In the genomic region with DNA sequence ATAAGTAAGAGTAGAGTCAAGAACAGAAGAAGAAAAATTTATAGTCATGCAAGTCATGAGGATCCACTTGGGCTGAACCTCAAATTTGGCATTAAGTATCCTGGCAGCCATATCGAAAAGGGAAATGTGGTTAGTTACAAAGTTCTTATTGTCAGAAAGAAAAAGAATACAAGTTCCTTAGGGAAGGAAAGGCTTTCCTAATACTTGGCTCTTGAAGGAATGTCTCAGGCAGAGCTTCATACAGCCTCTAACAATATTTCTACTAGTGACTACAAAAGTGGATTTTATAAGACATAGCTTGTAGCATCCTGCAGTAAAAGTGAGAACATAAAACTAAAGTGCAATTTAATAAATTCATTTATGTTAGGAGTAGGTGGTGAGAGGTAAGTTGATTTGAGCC, we compare ENCODE assay signal across 17 cellular contexts. TPM values are rescaled to one million over a fixed set of nuclear protein-coding genes. Genes with fewer than 3 reads are reported as not detected.
DNase-seq lines count a peak whose midpoint lies in the region; ATAC-seq and TF ChIP-seq lines count a peak whose summit lies in the region.
"Had no signal": no experiment of that assay in that cellular context is flagged by ENCODE, and none has a peak within 500 bp of the region (broad histone marks: within the 10 kb centered on the region; RNA-seq: fewer than 3 reads in every experiment).

No MANE protein-coding gene starts in this region.

- no peak for DNase-seq in right cardiac atrium
- DNase-seq in heart left ventricle, result no peak
- no peak for DNase-seq in sigmoid colon
- no peak for DNase-seq in aorta
- no peak for DNase-seq in colonic mucosa
- no peak for DNase-seq in osteoblast (ENCODE audit: insufficient read length, low spot score, missing footprints)
- no peak for DNase-seq in central memory CD4-positive, alpha-beta T cell
- DNase-seq: CD8-positive, alpha-beta T cell; COR-L47; HCEC 1CT; HFFc6 had no signal

- ATAC-seq in right cardiac atrium (peak; percentile 18 to 58), heart left ventricle (no peak), aorta (ENCODE audit: low FRiP score) (peak; percentile 66)
- ATAC-seq: CD8-positive, alpha-beta T cell had no signal

- no peaks in the 10 kb centered on the region for H3K79me2 ChIP-seq in osteoblast (ENCODE audit: insufficient read depth, low read length)

- no peak for TF ChIP-seq EP300 in sigmoid colon (IDR thresholded peaks at IDR 0.05)

- H3K9me3 ChIP-seq in right cardiac atrium (ENCODE audit: control insufficient read depth, low read length) (no peaks in the 10 kb centered on the region), heart left ventricle (no peaks in the 10 kb centered on the region), muscle layer of colon (ENCODE audit: low read length) (no peaks in the 10 kb centered on the region), sigmoid colon (no peaks in the 10 kb centered on the region), aorta (ENCODE audit: control insufficient read depth, low read length) (no peaks in the 10 kb centered on the region), colonic mucosa (no peaks in the 10 kb centered on the region), osteoblast (ENCODE audit: low read depth, low read length) (no peaks in the 10 kb centered on the region)

- H4K20me1 ChIP-seq in osteoblast (ENCODE audit: insufficient read depth, low read length), result no peaks in the 10 kb centered on the region

- H3K9ac ChIP-seq in muscle layer of colon (ENCODE audit: low read length) (no peak overlapping the region), colonic mucosa (ENCODE audit: low read depth in 2 of 2, low read length in 2 of 2) (no peak overlapping the region)

- WGBS in right cardiac atrium, result 43% methylated on average over 1 of the region's 1 CpG
- WGBS in heart left ventricle, 4 donors, result 53 to 77% (median 66%) methylated on average over 1 of the region's 1 CpG
- 74 to 87% methylated on average over 1 of the region's 1 CpG for WGBS in sigmoid colon, 2 donors
- WGBS in aorta, 2 donors, result 25 to 34% methylated on average over 1 of the region's 1 CpG

- no peak for TF ChIP-seq POLR2A in heart left ventricle (IDR thresholded peaks at IDR 0.05)
- no peak for TF ChIP-seq POLR2A in sigmoid colon (IDR thresholded peaks at IDR 0.05)

- H3K27ac ChIP-seq in right cardiac atrium (ENCODE audit: low read length), result no peak overlapping the region
- peak overlapping the region in 2 of 12 donors; percentile 39 to 65 for H3K27ac ChIP-seq in heart left ventricle
- H3K27ac ChIP-seq in muscle layer of colon (ENCODE audit: low read depth, low read length), result peak overlapping the region; percentile 4
- peak overlapping the region; percentile 34 to 90 (median 85) for H3K27ac ChIP-seq in sigmoid colon
- peak overlapping the region in 1 of 2 donors; percentile 14 for H3K27ac ChIP-seq in aorta (ENCODE audit: low read depth in 1 of 2, low read length in 2 of 2)
- H3K27ac ChIP-seq in colonic mucosa, result no peak overlapping the region
- no peak overlapping the region for H3K27ac ChIP-seq in osteoblast (ENCODE audit: low read depth, low read length)

- H3K36me3 ChIP-seq in heart left ventricle (peaks cover 0 to 28% (median 14%) of the 10 kb centered on the region in 9 donors), muscle layer of colon (ENCODE audit: insufficient read depth, low read length) (peaks cover 42% of the 10 kb centered on the region), sigmoid colon (peaks cover 11 to 49% (median 18%) of the 10 kb centered on the region in 4 donors), aorta (ENCODE audit: control insufficient read depth in 1 of 2, insufficient read depth in 2 of 2, low read length in 1 of 2) (peaks cover 0 to 3% of the 10 kb centered on the region in 2 donors), colonic mucosa (no peaks in the 10 kb centered on the region), osteoblast (ENCODE audit: insufficient read depth, low read length) (no peaks in the 10 kb centered on the region)

- H3K4me3 ChIP-seq in right cardiac atrium (ENCODE audit: low read length), result no peak overlapping the region
- no peak overlapping the region for H3K4me3 ChIP-seq in heart left ventricle
- no peak overlapping the region for H3K4me3 ChIP-seq in muscle layer of colon (ENCODE audit: low read depth in 1 of 2, low read length in 2 of 2)
- no peak overlapping the region for H3K4me3 ChIP-seq in sigmoid colon
- no peak overlapping the region for H3K4me3 ChIP-seq in aorta (ENCODE audit: low read length in 2 of 2)
- H3K4me3 ChIP-seq in colonic mucosa, result no peak overlapping the region
- H3K4me3 ChIP-seq in osteoblast (ENCODE audit: insufficient read depth, low read length), result no peak overlapping the region

- no peak overlapping the region for H2AFZ ChIP-seq in osteoblast (ENCODE audit: low read length)

- peaks cover 15% of the 10 kb centered on the region for H3K4me1 ChIP-seq in right cardiac atrium (ENCODE audit: control insufficient read depth, insufficient read depth, low read length)
- peaks cover 0 to 76% (median 31%) of the 10 kb centered on the region in 12 donors for H3K4me1 ChIP-seq in heart left ventricle
- H3K4me1 ChIP-seq in muscle layer of colon (ENCODE audit: insufficient read depth, low read length), result peaks cover 71% of the 10 kb centered on the region
- peaks cover 0 to 70% (median 57%) of the 10 kb centered on the region in 4 donors for H3K4me1 ChIP-seq in sigmoid colon
- peaks cover 5 to 6% of the 10 kb centered on the region in 2 donors for H3K4me1 ChIP-seq in aorta (ENCODE audit: control insufficient read depth in 1 of 2, insufficient read depth in 2 of 2, low read length in 2 of 2)
- H3K4me1 ChIP-seq in colonic mucosa, result no peaks in the 10 kb centered on the region
- no peaks in the 10 kb centered on the region for H3K4me1 ChIP-seq in osteoblast (ENCODE audit: insufficient read depth, low read length)

- TF ChIP-seq CTCF in heart left ventricle (IDR thresholded peaks at IDR 0.05) (no peak), sigmoid colon (IDR thresholded peaks at IDR 0.05) (no peak), colonic mucosa (IDR thresholded peaks at IDR 0.05) (no peak), osteoblast (IDR thresholded peaks at IDR 0.05; ENCODE audit: extremely low read depth, low read depth, low read length) (no peak)

- H3K27me3 ChIP-seq in right cardiac atrium (ENCODE audit: control insufficient read depth, insufficient read depth) (no peaks in the 10 kb centered on the region), heart left ventricle (no peaks in the 10 kb centered on the region), muscle layer of colon (ENCODE audit: control insufficient read depth in 1 of 2, insufficient read depth in 2 of 2, low read length in 2 of 2) (no peaks in the 10 kb centered on the region), sigmoid colon (no peaks in the 10 kb centered on the region), aorta (ENCODE audit: control insufficient read depth in 1 of 2, insufficient read depth in 2 of 2, low read length in 1 of 2) (no peaks in the 10 kb centered on the region), colonic mucosa (no peaks in the 10 kb centered on the region), osteoblast (ENCODE audit: insufficient read depth, low read length) (no peaks in the 10 kb centered on the region)

- H3K4me2 ChIP-seq in osteoblast (ENCODE audit: insufficient read depth, low read length), result no peak overlapping the region

- intact Hi-C loops in right cardiac atrium (cut with DNase I), result no loop called here
- intact Hi-C loops in heart left ventricle (cut with DNase I), result no loop called here
- intact Hi-C loops in sigmoid colon (cut with DNase I), result no loop called here
- intact Hi-C loops in aorta (cut with DNase I), result loop anchor here in 1 of 2 donors (5.0 to 10.0 kb wide), 2 partner anchors 33 to 50 kb away; no protein-coding TSS in a partner anchor
- intact Hi-C loops in colonic mucosa (cut with DNase I), result no loop called here

RNA-seq across cellular contexts. Expression of gene TMEM252, which starts 45.4 kb away (rescaled TPM):
- not detected for total RNA-seq in right cardiac atrium
- 0.16 TPM for polyA plus RNA-seq in right cardiac atrium
- total RNA-seq in heart left ventricle, result not detected
- not detected for polyA plus RNA-seq in heart left ventricle
- total RNA-seq in sigmoid colon, result not detected
- polyA plus RNA-seq in sigmoid colon, result not detected
- total RNA-seq in aorta, result not detected
- under 1 TPM in 1 of 2 donors, not detected in 1; 0.75 TPM for polyA plus RNA-seq in aorta
- not detected for total RNA-seq in colonic mucosa
- total RNA-seq in osteoblast, result not detected in 2 replicates
- total RNA-seq: A172; CD8-positive, alpha-beta T cell; H4; HFFc6; HT1080 had no signal
- polyA plus RNA-seq: BJ, CD14-positive monocyte had no signal

Comparison
In these comparisons a context has a peak if more than half of its experiments do, and no peak if none do; other contexts are left out.
1. ATAC-seq: peak in right cardiac atrium (2 of 2) and aorta (single experiment); none in heart left ventricle (0 of 4).
2. H3K27ac ChIP-seq: peak in muscle layer of colon (single experiment) and sigmoid colon (4 of 4); none in right cardiac atrium (single experiment), colonic mucosa (single experiment) and osteoblast (single experiment).